Comparison of ENCODE assay signal across 29 cellular contexts in genomic region chr2:190339394-190339793, GRCh38.
"Had no signal": no experiment of that assay in that cellular context is flagged by ENCODE, and none has a peak within 500 bp of the region (broad histone marks: within the 10 kb centered on the region; RNA-seq: fewer than 3 reads in every experiment).

No MANE protein-coding gene starts in this region.

- H3K4me3 Mint-ChIP-seq: stimulated activated effector memory CD8-positive, alpha-beta T cell treated with anti-CD3 and anti-CD28 coated beads, Interleukin-12 subunit alpha, Interleukin-12 subunit beta, amount 100 ng/mL, for 72 hours; stimulated activated memory B cell treated with anti-CD40 and anti-IgM and Interleukin-4, amounts not matched to agents 10 μg/mL and 1 μg/mL and 100 μg/mL, for 72 hours; stimulated activated naive B cell treated with anti-CD40 and anti-IgM and Interleukin-4, amounts not matched to agents 10 μg/mL and 1 μg/mL and 100 μg/mL, for 72 hours; stimulated activated naive CD8-positive, alpha-beta T cell treated with anti-CD3 and anti-CD28 coated beads, Interleukin-15, amount 100 ng/mL, for 72 hours; stimulated activated naive CD8-positive, alpha-beta T cell treated with anti-CD3 and anti-CD28 coated beads, Interleukin-15, Interleukin-2, amounts not matched to agents 100 ng/mL and 50 ng/mL, for 24 hours; type B pancreatic cell had no signal

- H3K36me3 ChIP-seq: stomach, suprapubic skin, thoracic aorta, thyroid gland, tibial artery, tibial nerve, transverse colon, upper lobe of left lung, upper lobe of right lung, uterus, vagina had no signal

- H3K9me3 Mint-ChIP-seq: stimulated activated effector memory CD8-positive, alpha-beta T cell treated with anti-CD3 and anti-CD28 coated beads, Interleukin-12 subunit alpha, Interleukin-12 subunit beta, amount 100 ng/mL, for 72 hours; stimulated activated memory B cell treated with anti-CD40 and anti-IgM and Interleukin-4, amounts not matched to agents 10 μg/mL and 1 μg/mL and 100 μg/mL, for 72 hours; stimulated activated naive CD8-positive, alpha-beta T cell treated with anti-CD3 and anti-CD28 coated beads, Interleukin-15, amount 100 ng/mL, for 72 hours; stimulated activated naive CD8-positive, alpha-beta T cell treated with anti-CD3 and anti-CD28 coated beads, Interleukin-15, Interleukin-2, amounts not matched to agents 100 ng/mL and 50 ng/mL, for 24 hours; type B pancreatic cell had no signal

- H3K36me3 Mint-ChIP-seq: stimulated activated effector memory CD8-positive, alpha-beta T cell treated with anti-CD3 and anti-CD28 coated beads, Interleukin-12 subunit alpha, Interleukin-12 subunit beta, amount 100 ng/mL, for 72 hours; stimulated activated memory B cell treated with anti-CD40 and anti-IgM and Interleukin-4, amounts not matched to agents 10 μg/mL and 1 μg/mL and 100 μg/mL, for 72 hours; stimulated activated naive B cell treated with anti-CD40 and anti-IgM and Interleukin-4, amounts not matched to agents 10 μg/mL and 1 μg/mL and 100 μg/mL, for 72 hours; type B pancreatic cell had no signal

- H3K27ac ChIP-seq: stomach, suprapubic skin, testis, thoracic aorta, thyroid gland, tibial artery, tibial nerve, transverse colon, upper lobe of left lung, upper lobe of right lung, uterus, vagina had no signal

- H3K4me1 ChIP-seq: uterus had no signal

- H3K9me3 ChIP-seq: stomach, suprapubic skin, testis, thoracic aorta, thyroid gland, tibial artery, tibial nerve, transverse colon, upper lobe of left lung, upper lobe of right lung, uterus, vagina had no signal

- ATAC-seq: stimulated activated effector memory CD8-positive, alpha-beta T cell treated with anti-CD3 and anti-CD28 coated beads, Interleukin-12 subunit alpha, Interleukin-12 subunit beta, amount 100 ng/mL, for 72 hours; stimulated activated memory B cell treated with anti-CD40 and anti-IgM and Interleukin-4, amounts not matched to agents 10 μg/mL and 1 μg/mL and 100 μg/mL, for 72 hours; stimulated activated naive B cell treated with anti-CD40 and anti-IgM and Interleukin-4, amounts not matched to agents 10 μg/mL and 1 μg/mL and 100 μg/mL, for 72 hours; stimulated activated naive CD8-positive, alpha-beta T cell treated with anti-CD3 and anti-CD28 coated beads, Interleukin-15, amount 100 ng/mL, for 72 hours; stimulated activated naive CD8-positive, alpha-beta T cell treated with anti-CD3 and anti-CD28 coated beads, Interleukin-15, Interleukin-2, amounts not matched to agents 100 U/mL and 50 U/mL, for 24 hours; upper lobe of right lung had no signal

- H3K27me3 Mint-ChIP-seq: stimulated activated memory B cell treated with anti-CD40 and anti-IgM and Interleukin-4, amounts not matched to agents 10 μg/mL and 1 μg/mL and 100 μg/mL, for 72 hours; stimulated activated naive B cell treated with anti-CD40 and anti-IgM and Interleukin-4, amounts not matched to agents 10 μg/mL and 1 μg/mL and 100 μg/mL, for 72 hours; stimulated activated naive CD8-positive, alpha-beta T cell treated with anti-CD3 and anti-CD28 coated beads, Interleukin-15, amount 100 ng/mL, for 72 hours; stimulated activated naive CD8-positive, alpha-beta T cell treated with anti-CD3 and anti-CD28 coated beads, Interleukin-15, Interleukin-2, amounts not matched to agents 100 ng/mL and 50 ng/mL, for 24 hours; type B pancreatic cell had no signal

- DNase-seq: stimulated activated CD4-positive, alpha-beta T cell treated with anti-CD3 and anti-CD28 coated beads, Interleukin-2, amount 100 ng/mL, for 48 hours; stimulated activated CD4-positive, alpha-beta T cell treated with anti-CD3 and anti-CD28 coated beads, Interleukin-4, amount 100 ng/mL, for 1 hour; stimulated activated CD4-positive, alpha-beta T cell treated with anti-CD3 and anti-CD28 coated beads, Interleukin-4, amount 100 ng/mL, for 24 hours; stimulated activated CD4-positive, alpha-beta T cell treated with anti-CD3 and anti-CD28 coated beads, Interleukin-4, amount 100 ng/mL, for 4 hours; stimulated activated CD8-positive, alpha-beta memory T cell treated with anti-CD3 and anti-CD28 coated beads, Interleukin-4, amount 100 ng/mL, for 48 hours; stimulated activated naive B cell treated with anti-CD40 and anti-IgM and Interleukin-4, amounts not matched to agents 10 μg/mL and 1 μg/mL and 100 μg/mL, for 72 hours; stimulated activated naive CD4-positive, alpha-beta T cell; stimulated activated naive CD4-positive, alpha-beta T cell treated with Interleukin-2 at 50 U/mL for 16 hours; stimulated activated naive CD8-positive, alpha-beta T cell treated with anti-CD3 and anti-CD28 coated beads, Interleukin-15, amount 100 ng/mL, for 72 hours; stimulated activated naive CD8-positive, alpha-beta T cell treated with anti-CD3 and anti-CD28 coated beads, Interleukin-15, Interleukin-2, amounts not matched to agents 100 U/mL and 50 U/mL, for 24 hours; stomach; substantia nigra; testis; thyroid gland; tibial artery; transverse colon; trophoblast cell; upper lobe of left lung; upper lobe of right lung; uterus had no signal

- FAIRE-seq: urothelium cell line had no signal

- H3K27me3 ChIP-seq: stomach, suprapubic skin, testis, thyroid gland, tibial artery, tibial nerve, transverse colon, upper lobe of left lung, upper lobe of right lung, uterus, vagina had no signal

- H3K4me3 ChIP-seq: stomach, suprapubic skin, testis, thoracic aorta, thyroid gland, tibial artery, tibial nerve, transverse colon, upper lobe of left lung, upper lobe of right lung, uterus, vagina had no signal

- H3K27ac Mint-ChIP-seq: stimulated activated effector memory CD8-positive, alpha-beta T cell treated with anti-CD3 and anti-CD28 coated beads, Interleukin-12 subunit alpha, Interleukin-12 subunit beta, amount 100 ng/mL, for 72 hours; stimulated activated memory B cell treated with anti-CD40 and anti-IgM and Interleukin-4, amounts not matched to agents 10 μg/mL and 1 μg/mL and 100 μg/mL, for 72 hours; stimulated activated naive B cell treated with anti-CD40 and anti-IgM and Interleukin-4, amounts not matched to agents 10 μg/mL and 1 μg/mL and 100 μg/mL, for 72 hours; stimulated activated naive CD8-positive, alpha-beta T cell treated with anti-CD3 and anti-CD28 coated beads, Interleukin-15, amount 100 ng/mL, for 72 hours; stimulated activated naive CD8-positive, alpha-beta T cell treated with anti-CD3 and anti-CD28 coated beads, Interleukin-15, Interleukin-2, amounts not matched to agents 100 ng/mL and 50 ng/mL, for 24 hours; type B pancreatic cell had no signal
